9 cellular contexts compared by ENCODE assay signal in the genomic region with DNA sequence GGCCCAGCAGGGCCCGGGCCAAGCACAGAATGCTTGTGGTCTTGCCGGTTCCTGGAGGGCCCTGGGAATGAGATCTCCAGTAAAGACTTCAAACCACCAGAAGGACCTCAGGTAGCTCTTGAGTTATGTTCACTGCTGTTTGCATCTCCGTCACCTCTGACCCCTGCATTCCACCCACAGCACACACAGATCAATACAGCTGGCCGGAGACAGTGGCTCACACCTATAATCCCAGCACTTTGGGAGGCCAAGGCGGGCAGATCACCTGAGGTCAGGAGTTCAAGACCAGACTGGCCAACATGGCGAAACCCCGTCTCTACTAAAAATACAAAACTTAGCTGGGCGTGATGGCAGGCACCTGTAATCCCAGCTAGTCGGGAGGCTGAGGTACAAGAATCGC. TPM values are rescaled to one million over a fixed set of nuclear protein-coding genes. Genes with fewer than 3 reads are reported as not detected.
DNase-seq lines count a peak whose midpoint lies in the region; ATAC-seq, FAIRE-seq and TF ChIP-seq lines count a peak whose summit lies in the region.
"Not testable (repeated sequence)": the region's sequence is repeated elsewhere in the genome, so short reads cannot be mapped to it uniquely, and the experiment has no call there.
"Had no signal": no experiment of that assay in that cellular context is flagged by ENCODE, and none has a peak within 500 bp of the region (broad histone marks: within the 10 kb centered on the region; RNA-seq: fewer than 3 reads in every experiment).

No MANE protein-coding gene starts in this region.

- not testable (repeated sequence) for FAIRE-seq in GM12878 (lab: Jason Lieb, UNC)

- not testable (repeated sequence) for H3K9ac ChIP-seq in GM12878 (ENCODE audit: control insufficient read depth, insufficient read depth, low read length)

- not testable (repeated sequence) for H3K4me3 Mint-ChIP-seq in Caco-2 (ENCODE audit: unreplicated experiment); T-helper 17 cell; progenitor cell of endocrine pancreas (ENCODE audit: low read depth)

- H3K36me3 Mint-ChIP-seq in Caco-2 (ENCODE audit: insufficient read depth, unreplicated experiment) (peaks cover 84% of the 10 kb centered on the region), progenitor cell of endocrine pancreas (ENCODE audit: insufficient read depth) (peaks cover 29% of the 10 kb centered on the region)
- H3K36me3 Mint-ChIP-seq in T-helper 17 cell (ENCODE audit: low read depth), result not testable (repeated sequence)

- not testable (repeated sequence) for H3K27me3 ChIP-seq in Caco-2 (replicated peaks; ENCODE audit: control insufficient read depth, insufficient read depth, low read length); GM12878 (replicated peaks in 1 of 2; ENCODE audit: control insufficient read depth in 2 of 2, insufficient read depth in 2 of 2, low read length in 1 of 2); right lobe of liver

- intact Hi-C loops in Caco-2 (cut with micrococcal nuclease; ENCODE audit: unreplicated experiment), result loop anchor here (1.0 kb wide), 1 partner anchor 28 kb away; no protein-coding TSS in a partner anchor
- intact Hi-C loops in GM12878 (cut with micrococcal nuclease; ENCODE audit: unreplicated experiment); right lobe of liver (cut with DNase I): not testable (repeated sequence)

- RAD21 ChIA-PET in GM12878 (lab: Charles Lee; ENCODE audit: unreplicated experiment), result interaction anchor here (1.8 kb wide), 1 partner anchor 19 kb away, joined by 4 read pairs; no protein-coding TSS in a partner anchor

- not testable (repeated sequence) for H3K4me1 Mint-ChIP-seq in Caco-2 (ENCODE audit: low read depth, unreplicated experiment); T-helper 17 cell
- peaks cover 24% of the 10 kb centered on the region for H3K4me1 Mint-ChIP-seq in progenitor cell of endocrine pancreas (ENCODE audit: low read depth)

- not testable (repeated sequence) for BruUV-seq in Caco-2 (replicated peaks; lab: Mats Ljungman, UMichigan)
- TSS peak; percentile 71 for BruUV-seq in GM12878 (replicated peaks; lab: Mats Ljungman, UMichigan)

- H3K4me3 ChIP-seq in Caco-2 (ENCODE audit: low read depth, low read length); GM12878; right lobe of liver: not testable (repeated sequence)

- POLR2A ChIA-PET in Caco-2 (lab: Charles Lee), result not testable (repeated sequence)
- POLR2A ChIA-PET in GM12878 (lab: Charles Lee), result interaction anchor here (0.5 to 1.0 kb wide), 2 partner anchors 33 to 66 kb away, joined by 3 to 4 read pairs; no protein-coding TSS in a partner anchor

- 98% methylated on average over 10 of the region's 10 CpGs for WGBS in GM12878 (ENCODE audit: insufficient coverage, insufficient replicate concordance, low lambda C conversion rate, missing lambda C conversion rate)
- WGBS in right lobe of liver (ENCODE audit: insufficient coverage, low coverage, low lambda C conversion rate, missing lambda C conversion rate), result 54% methylated on average over 8 of the region's 10 CpGs

- not testable (repeated sequence) for H3K9me3 ChIP-seq in Caco-2; T-helper 17 cell (ENCODE audit: control insufficient read depth, low read length, poor library complexity, severe bottlenecking); GM12878 (replicated peaks; ENCODE audit: control insufficient read depth, insufficient read depth, low read length); right lobe of liver

- H3K27ac Mint-ChIP-seq in Caco-2 (ENCODE audit: unreplicated experiment), result not testable (repeated sequence)
- peak overlapping the region; percentile 16 for H3K27ac Mint-ChIP-seq in T-helper 17 cell
- H3K27ac Mint-ChIP-seq in progenitor cell of endocrine pancreas, result peak overlapping the region; percentile 91

- in situ Hi-C loops in GM12878 (cut with MboI), result not testable (repeated sequence)

- H3K9me3 Mint-ChIP-seq in Caco-2 (ENCODE audit: unreplicated experiment); progenitor cell of endocrine pancreas (ENCODE audit: low read depth): not testable (repeated sequence)

- not testable (repeated sequence) for H3K4me1 ChIP-seq in Caco-2; GM12878 (ENCODE audit: control insufficient read depth, insufficient read depth, low read length)
- H3K4me1 ChIP-seq in right lobe of liver, result peaks cover 0 to 20% (median 11%) of the 10 kb centered on the region in 4 donors

- not testable (repeated sequence) for TF ChIP-seq RAD21 in GM12878 (IDR thresholded peaks at IDR 0.05; ENCODE audit: insufficient read depth, low read depth, low read length)

- ATAC-seq in T-helper 17 cell, GM12878: not testable (repeated sequence)
- ATAC-seq in left lobe of liver, result peak; percentile 74
- peak; percentile 64 to 81 (median 71) for ATAC-seq in right lobe of liver

- not testable (repeated sequence) for H3K27ac ChIP-seq in GM12878 (ENCODE audit: control insufficient read depth, insufficient read depth); right lobe of liver

- H3K36me3 ChIP-seq in Caco-2 (ENCODE audit: control insufficient read depth, insufficient read depth, low read length), result not testable (repeated sequence)
- peaks cover 12 to 21% of the 10 kb centered on the region in 2 experiments for H3K36me3 ChIP-seq in GM12878 (ENCODE audit: control insufficient read depth in 2 of 2, insufficient read depth in 2 of 2, low read length in 1 of 2)
- peaks cover 0 to 15% (median 4%) of the 10 kb centered on the region in 4 donors for H3K36me3 ChIP-seq in right lobe of liver

- not testable (repeated sequence) for H4K20me1 ChIP-seq in GM12878 (ENCODE audit: control insufficient read depth, insufficient read depth)

- TF ChIP-seq POLR2A in GM12878 (IDR thresholded peaks at IDR 0.05; ENCODE audit: low read depth, low read length); right lobe of liver (IDR thresholded peaks at IDR 0.05): not testable (repeated sequence)

- SMC1A ChIA-PET in GM12878 (lab: Charles Lee; ENCODE audit: uncharacterized antibody, unreplicated experiment), result not testable (repeated sequence)

- H3K4me2 ChIP-seq in GM12878 (ENCODE audit: control insufficient read depth, insufficient read depth), result not testable (repeated sequence)

- CTCF ChIA-PET in Caco-2 (lab: Charles Lee), result interaction anchor here (1.6 kb wide), 1 partner anchor 42 kb away, joined by 6 read pairs; no protein-coding TSS in a partner anchor
- CTCF ChIA-PET in GM12878 (lab: Yijun Ruan, JAX), result not testable (repeated sequence)

- not testable (repeated sequence) for H2AFZ ChIP-seq in GM12878 (ENCODE audit: control insufficient read depth, low read depth, low read length)

- peaks cover 27% of the 10 kb centered on the region for H3K79me2 ChIP-seq in GM12878 (ENCODE audit: control insufficient read depth, insufficient read depth, low read length)

- not testable (repeated sequence) for TF ChIP-seq CTCF in Caco-2 (IDR thresholded peaks at IDR 0.05; ENCODE audit: insufficient read depth in 1 of 2, low read depth in 1 of 2, low read length in 1 of 2, severe bottlenecking in 1 of 2, unreplicated experiment in 1 of 2); GM12878 (IDR thresholded peaks at IDR 0.05 in 2 of 3, conservative IDR thresholded peaks at IDR 0.05 in 1 of 3; ENCODE audit: control insufficient read depth in 2 of 3, extremely low read depth in 1 of 3, insufficient read depth in 1 of 3, low read depth in 3 of 3, low read length in 3 of 3); right lobe of liver (IDR thresholded peaks at IDR 0.05); progenitor cell of endocrine pancreas (IDR thresholded peaks at IDR 0.05; ENCODE audit: unreplicated experiment)

- H3K27me3 Mint-ChIP-seq in Caco-2 (ENCODE audit: insufficient read depth, unreplicated experiment); T-helper 17 cell; progenitor cell of endocrine pancreas: not testable (repeated sequence)

- peak; percentile 76 to 82 for DNase-seq in Caco-2
- DNase-seq in HuH-7.5 (ENCODE audit: low spot score), result peak; percentile 50
- DNase-seq in T-helper 17 cell; GM12878 (ENCODE audit: low read depth, low spot score); left lobe of liver (ENCODE audit: low spot score); right lobe of liver: not testable (repeated sequence)
- DNase-seq in progenitor cell of endocrine pancreas (ENCODE audit: low spot score, unreplicated experiment), result peak; percentile 30

- TF ChIP-seq EP300 in GM12878 (IDR thresholded peaks at IDR 0.05; ENCODE audit: borderline replicate concordance in 1 of 2, control insufficient read depth in 1 of 2, low read depth in 2 of 2, low read length in 2 of 2), result not testable (repeated sequence)

RNA-seq across cellular contexts. Expression of a gene that starts 5.1 kb away (rescaled TPM):
- total RNA-seq in Caco-2 (2022), result 64.9 and 75.6 TPM in 2 replicates
- total RNA-seq in T-helper 17 cell, result 10 to 100 TPM in 1 of 2 donors, 1 to 10 TPM in 1; 9.5 to 12.4 TPM
- 17.6 and 17.8 TPM in 2 replicates for total RNA-seq in GM12878 (2013; cell fraction: nucleolus; rRNA removed)
- 95.3 and 95.8 TPM in 2 replicates for total RNA-seq in GM12878 (2014; rRNA removed)
- 87.5 and 91.9 TPM in 2 replicates for total RNA-seq in GM12878 (2014; rRNA removed; fragmentation: Illumina TruSeq; extraction: Trizol)
- 73.3 and 73.5 TPM in 2 replicates for total RNA-seq in GM12878 (2021)
- 29.8 TPM for polyA plus RNA-seq in GM12878 (2011; ENCODE audit: low read depth)
- 47.0 and 69.3 TPM in 2 replicates for polyA plus RNA-seq in GM12878 (2011; rRNA removed)
- polyA plus RNA-seq in GM12878 (2011; cell fraction: cytosol; rRNA removed), result 67.8 and 85.5 TPM in 2 replicates
- 18.8 and 27.6 TPM in 2 replicates for polyA plus RNA-seq in GM12878 (2011; cell fraction: nucleus; rRNA removed)
- 37.5 and 41.6 TPM in 2 replicates for polyA plus RNA-seq in GM12878 (2012)
- 108 and 121 TPM in 2 replicates for polyA plus RNA-seq in GM12878 (2014; fragmentation: Illumina TruSeq; extraction: Trizol)
- polyA plus RNA-seq in GM12878 (2014; fragmentation: Nextera tagmentation; extraction: Ambion mirVana), result 10 to 100 TPM; 25.8 to 45.2 TPM
- polyA plus RNA-seq in GM12878 (2014; rRNA removed), result 89.9 and 92.7 TPM in 2 replicates
- polyA plus RNA-seq in GM12878 (2016; fragmentation: Nextera tagmentation; extraction: Ambion mirVana), result 100 to 1,000 TPM; 135 to 145 TPM
- 85.6 and 92.8 TPM in 2 replicates for polyA minus RNA-seq in GM12878 (2011; rRNA and poly(A)+ RNA removed)
- 34.7 and 43.0 TPM in 2 replicates for polyA minus RNA-seq in GM12878 (2011; cell fraction: cytosol; rRNA and poly(A)+ RNA removed)
- 12.7 and 23.5 TPM in 2 replicates for polyA minus RNA-seq in GM12878 (2011; cell fraction: nucleus; rRNA and poly(A)+ RNA removed)
- total RNA-seq in left lobe of liver, result 11.3 TPM
- total RNA-seq in right lobe of liver, result 10 to 100 TPM in 5 of 6 experiments, 1 to 10 TPM in 1; 8.0 to 21.3 (median 12.2) TPM
- total RNA-seq in progenitor cell of endocrine pancreas, result 37.0 and 42.1 TPM in 2 replicates

RNA-seq across cellular contexts. Expression of a gene that starts 39.3 kb away (rescaled TPM):
- total RNA-seq in Caco-2 (2022) (1.2 and 1.3 TPM in 2 replicates), T-helper 17 cell (1 to 10 TPM; 2.2 to 8.6 TPM), GM12878 (2014; rRNA removed) (205 and 218 TPM in 2 replicates), GM12878 (2014; rRNA removed; fragmentation: Illumina TruSeq; extraction: Trizol) (162 and 166 TPM in 2 replicates), GM12878 (2021) (217 TPM in 2 replicates), left lobe of liver (7.8 TPM), right lobe of liver (10 to 100 TPM in 1 of 6 experiments, 1 to 10 TPM in 5; 3.8 to 10.6 (median 6.6) TPM), progenitor cell of endocrine pancreas (0.89 and 1.1 TPM in 2 replicates)
- total RNA-seq in GM12878 (2013; cell fraction: nucleolus; rRNA removed), result 220 and 226 TPM in 2 replicates
- 90.0 TPM for polyA plus RNA-seq in GM12878 (2011; ENCODE audit: low read depth)
- polyA plus RNA-seq in GM12878 (2011; rRNA removed) (124 and 153 TPM in 2 replicates), GM12878 (2014; fragmentation: Illumina TruSeq; extraction: Trizol) (104 and 177 TPM in 2 replicates), GM12878 (2014; fragmentation: Nextera tagmentation; extraction: Ambion mirVana) (10 to 100 TPM; 33.4 to 48.7 TPM), GM12878 (2014; rRNA removed) (242 and 276 TPM in 2 replicates), GM12878 (2016; fragmentation: Nextera tagmentation; extraction: Ambion mirVana) (100 to 1,000 TPM; 195 to 218 TPM)
- polyA plus RNA-seq in GM12878 (2011; cell fraction: cytosol; rRNA removed), result 144 and 171 TPM in 2 replicates
- 154 and 158 TPM in 2 replicates for polyA plus RNA-seq in GM12878 (2011; cell fraction: nucleus; rRNA removed)
- 148 and 154 TPM in 2 replicates for polyA plus RNA-seq in GM12878 (2012)
- 76.4 and 144 TPM in 2 replicates for polyA minus RNA-seq in GM12878 (2011; rRNA and poly(A)+ RNA removed)
- polyA minus RNA-seq in GM12878 (2011; cell fraction: cytosol; rRNA and poly(A)+ RNA removed), result 40.3 and 41.0 TPM in 2 replicates
- polyA minus RNA-seq in GM12878 (2011; cell fraction: nucleus; rRNA and poly(A)+ RNA removed), result 59.7 and 105 TPM in 2 replicates
- total RNA-seq: GM23338, H4 had no signal

RNA-seq across cellular contexts. Expression of a gene that starts 40.1 kb away (rescaled TPM):
- total RNA-seq in Caco-2 (2022) (19.5 and 23.5 TPM in 2 replicates), T-helper 17 cell (10 to 100 TPM in 1 of 2 donors, 1 to 10 TPM in 1; 3.2 to 13.4 TPM), GM12878 (2014; rRNA removed) (22.0 and 26.3 TPM in 2 replicates), GM12878 (2014; rRNA removed; fragmentation: Illumina TruSeq; extraction: Trizol) (26.9 and 27.4 TPM in 2 replicates), GM12878 (2021) (52.9 and 56.3 TPM in 2 replicates), left lobe of liver (5.4 TPM), right lobe of liver (1 to 10 TPM; 2.8 to 6.8 (median 4.2) TPM), progenitor cell of endocrine pancreas (39.9 and 42.0 TPM in 2 replicates)
- total RNA-seq in GM12878 (2013; cell fraction: nucleolus; rRNA removed), result 143 and 165 TPM in 2 replicates
- 9.8 TPM for polyA plus RNA-seq in GM12878 (2011; ENCODE audit: low read depth)
- polyA plus RNA-seq in GM12878 (2011; rRNA removed) (6.1 and 10.4 TPM in 2 replicates), GM12878 (2014; fragmentation: Illumina TruSeq; extraction: Trizol) (5.0 and 23.2 TPM in 2 replicates), GM12878 (2014; fragmentation: Nextera tagmentation; extraction: Ambion mirVana) (under 1 TPM; 0.26 to 0.82 TPM), GM12878 (2014; rRNA removed) (23.3 and 28.8 TPM in 2 replicates), GM12878 (2016; fragmentation: Nextera tagmentation; extraction: Ambion mirVana) (10 to 100 TPM; 14.8 to 18.9 TPM)
- polyA plus RNA-seq in GM12878 (2011; cell fraction: cytosol; rRNA removed), result 14.3 and 15.7 TPM in 2 replicates
- 17.4 and 26.9 TPM in 2 replicates for polyA plus RNA-seq in GM12878 (2011; cell fraction: nucleus; rRNA removed)
- polyA plus RNA-seq in GM12878 (2012), result 29.2 and 33.1 TPM in 2 replicates
- 15.9 and 30.9 TPM in 2 replicates for polyA minus RNA-seq in GM12878 (2011; rRNA and poly(A)+ RNA removed)
- 18.5 and 19.4 TPM in 2 replicates for polyA minus RNA-seq in GM12878 (2011; cell fraction: cytosol; rRNA and poly(A)+ RNA removed)
- polyA minus RNA-seq in GM12878 (2011; cell fraction: nucleus; rRNA and poly(A)+ RNA removed), result 16.9 and 27.1 TPM in 2 replicates

Comparison
In these comparisons a context has a peak if more than half of its experiments do, and no peak if none do; other contexts are left out.
1. RNA of a gene that starts 39.3 kb away (total RNA-seq): 162 to 226 TPM in GM12878; 2.2 to 8.6 TPM in T-helper 17 cell, 7.8 TPM in left lobe of liver (single experiment), 3.8 to 10.6 TPM in right lobe of liver, 1.2 to 1.3 TPM in Caco-2 and 0.89 to 1.1 TPM in progenitor cell of endocrine pancreas; every median in the first group is over 10 times any median in the second.